27 cellular contexts compared by ENCODE assay signal in the genomic region with DNA sequence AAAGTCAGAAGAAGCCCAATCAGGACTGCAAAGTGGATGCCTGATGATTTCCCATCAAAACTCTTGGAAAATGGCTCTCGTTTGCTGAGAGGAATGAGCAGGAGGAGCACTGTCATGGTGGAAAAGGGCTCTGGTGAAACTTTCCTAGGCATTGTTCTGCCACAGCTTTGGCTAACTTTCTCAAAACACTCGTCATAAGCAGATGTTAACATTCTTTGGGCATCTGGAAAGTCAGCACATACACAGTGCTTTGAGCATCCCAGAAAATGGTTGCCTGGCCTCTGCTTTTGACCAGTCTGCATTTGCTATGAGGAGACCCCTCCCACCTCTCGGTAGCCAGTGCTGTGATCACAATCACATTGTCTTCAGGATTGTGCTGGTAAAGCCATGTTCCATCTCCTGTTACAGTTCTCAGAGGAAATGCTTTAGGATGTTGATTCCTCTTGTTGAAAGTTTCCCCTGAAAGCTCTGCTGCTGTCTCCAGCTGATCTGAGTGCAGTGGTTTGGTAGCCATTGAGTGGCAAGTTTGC. TPM values are rescaled to one million over a fixed set of nuclear protein-coding genes. Genes with fewer than 3 reads are reported as not detected.
DNase-seq lines count a peak whose midpoint lies in the region; ATAC-seq, FAIRE-seq and TF ChIP-seq lines count a peak whose summit lies in the region.
"Had no signal": no experiment of that assay in that cellular context is flagged by ENCODE, and none has a peak within 500 bp of the region (broad histone marks: within the 10 kb centered on the region; RNA-seq: fewer than 3 reads in every experiment).

No MANE protein-coding gene starts in this region.

- H3K27ac Mint-ChIP-seq in activated naive CD8-positive, alpha-beta T cell: peak overlapping the region; percentile 59
- H3K27ac Mint-ChIP-seq in activated naive CD8-positive, alpha-beta T cell treated with anti-CD3 and anti-CD28 coated beads, Interleukin-2, amount 50 U/mL, for 24 hours: no peak overlapping the region
- no peak overlapping the region for H3K27ac Mint-ChIP-seq in stimulated activated naive B cell treated with anti-CD40 and anti-IgM and Interleukin-4, amounts not matched to agents 10 μg/mL and 1 μg/mL and 100 μg/mL, for 72 hours

- TF ChIP-seq POLR2A in K562 (conservative IDR thresholded peaks at IDR 0.05): no peak
- no peak for TF ChIP-seq POLR2A in gastrocnemius medialis (IDR thresholded peaks at IDR 0.05)

- no peaks in the 10 kb centered on the region for H3K9me3 ChIP-seq in K562 (replicated peaks; ENCODE audit: control insufficient read depth, insufficient read depth, low read depth, low read length)
- no peaks in the 10 kb centered on the region for H3K9me3 ChIP-seq in gastrocnemius medialis
- H3K9me3 ChIP-seq: A549, adrenal gland, colonic mucosa, heart left ventricle had no signal

- no peaks in the 10 kb centered on the region for H3K79me2 ChIP-seq in K562 (ENCODE audit: control insufficient read depth, insufficient read depth, low read length)

- no peak for DNase-seq in activated naive CD8-positive, alpha-beta T cell treated with anti-CD3 and anti-CD28 coated beads, Interleukin-2, amount 50 U/mL, for 24 hours
- DNase-seq in K562 (ENCODE audit: extremely low read depth in 1 of 4, low spot score in 3 of 4): no peak
- peak; percentile 45 for DNase-seq in iPS DF 19.7 (ENCODE audit: low read depth, low spot score)
- no peak for DNase-seq in gastrocnemius medialis
- no peak for DNase-seq in stimulated activated naive B cell treated with anti-CD40 and anti-IgM and Interleukin-4, amounts not matched to agents 10 μg/mL and 1 μg/mL and 100 μg/mL, for 72 hours
- DNase-seq in GM20000 (ENCODE audit: low spot score): no peak
- DNase-seq in stimulated activated CD4-positive, alpha-beta T cell treated with anti-CD3 and anti-CD28 coated beads, Interleukin-2, amount 100 ng/mL, for 24 hours: no peak
- DNase-seq: activated CD8-positive, alpha-beta memory T cell treated with anti-CD3 and anti-CD28 coated beads, Interleukin-2, amount 50 U/mL, for 4 hours; activated gamma-delta T cell treated with Interleukin-2 at 50 U/mL for 16 hours; CD4-positive, alpha-beta memory T cell; colonic mucosa; DMS153; GF-D8; HCEC 1CT; heart left ventricle; KBM-7; MM.1S; NCI-H1436 treated with DMSO at 0.1 percent for 48 hours; NCI-H2171 treated with DMSO at 0.1 percent for 48 hours; nucleus accumbens; trophoblast cell; WERI-Rb-1 had no signal

- H3K4me1 ChIP-seq in K562 (replicated peaks in 1 of 2; ENCODE audit: control insufficient read depth in 2 of 2, insufficient read depth in 2 of 2, low read length in 2 of 2) (peaks cover 6 to 24% of the 10 kb centered on the region in 2 experiments; a peak in 4 of 5 replicates), gastrocnemius medialis (peaks cover 18 to 19% of the 10 kb centered on the region in 2 donors)
- H3K4me1 ChIP-seq: colonic mucosa had no signal

- no peak overlapping the region for H3K4me2 ChIP-seq in K562 (ENCODE audit: insufficient read depth, low read length)
- H3K4me2 ChIP-seq: A549 had no signal

- ATAC-seq in activated naive CD8-positive, alpha-beta T cell treated with anti-CD3 and anti-CD28 coated beads, Interleukin-2, amount 50 U/mL, for 24 hours: no peak
- ATAC-seq in K562 (peak; percentile 32), gastrocnemius medialis (no peak)
- ATAC-seq in stimulated activated naive B cell treated with anti-CD40 and anti-IgM and Interleukin-4, amounts not matched to agents 10 μg/mL and 1 μg/mL and 100 μg/mL, for 72 hours (replicated peaks): no peak
- ATAC-seq: A549, heart left ventricle had no signal

- no peak overlapping the region for H3K4me3 ChIP-seq in K562
- H3K4me3 ChIP-seq in gastrocnemius medialis: no peak overlapping the region
- H3K4me3 ChIP-seq: A549, adrenal gland, colonic mucosa, heart left ventricle, SK-N-MC had no signal

- CTCF ChIA-PET in K562 (lab: Yijun Ruan, JAX; ENCODE audit: low intra/inter-chr PET ratio): no interaction called here

- no peaks in the 10 kb centered on the region for H3K36me3 Mint-ChIP-seq in activated naive CD8-positive, alpha-beta T cell
- H3K36me3 Mint-ChIP-seq in activated naive CD8-positive, alpha-beta T cell treated with anti-CD3 and anti-CD28 coated beads, Interleukin-2, amount 50 U/mL, for 24 hours (ENCODE audit: low read depth): peaks cover 21% of the 10 kb centered on the region
- peaks cover 11 to 28% of the 10 kb centered on the region in 2 donors for H3K36me3 Mint-ChIP-seq in stimulated activated naive B cell treated with anti-CD40 and anti-IgM and Interleukin-4, amounts not matched to agents 10 μg/mL and 1 μg/mL and 100 μg/mL, for 72 hours

- no TSS peak for BruUV-seq in K562 (replicated peaks; lab: Mats Ljungman, UMichigan)

- H3K4me3 Mint-ChIP-seq in activated naive CD8-positive, alpha-beta T cell: no peak overlapping the region
- H3K4me3 Mint-ChIP-seq in activated naive CD8-positive, alpha-beta T cell treated with anti-CD3 and anti-CD28 coated beads, Interleukin-2, amount 50 U/mL, for 24 hours: no peak overlapping the region
- H3K4me3 Mint-ChIP-seq in stimulated activated naive B cell treated with anti-CD40 and anti-IgM and Interleukin-4, amounts not matched to agents 10 μg/mL and 1 μg/mL and 100 μg/mL, for 72 hours: no peak overlapping the region
- H3K4me3 Mint-ChIP-seq: CD4-positive, alpha-beta memory T cell had no signal

- in situ Hi-C loops in K562 (cut with MboI) (no loop called here), gastrocnemius medialis (cut with MboI; ENCODE audit: low sequenced_read_pairs in 4 of 4) (loop anchor here in 1 of 4 donors (10.0 kb wide), 1 partner anchor 170 kb away; a partner anchor contains a TSS)

- H3K9me3 Mint-ChIP-seq in activated naive CD8-positive, alpha-beta T cell (ENCODE audit: low read depth): no peaks in the 10 kb centered on the region
- H3K9me3 Mint-ChIP-seq in activated naive CD8-positive, alpha-beta T cell treated with anti-CD3 and anti-CD28 coated beads, Interleukin-2, amount 50 U/mL, for 24 hours: no peaks in the 10 kb centered on the region
- no peaks in the 10 kb centered on the region for H3K9me3 Mint-ChIP-seq in stimulated activated naive B cell treated with anti-CD40 and anti-IgM and Interleukin-4, amounts not matched to agents 10 μg/mL and 1 μg/mL and 100 μg/mL, for 72 hours
- H3K9me3 Mint-ChIP-seq: CD4-positive, alpha-beta memory T cell had no signal

- H3K36me3 ChIP-seq in K562 (ENCODE audit: control insufficient read depth, insufficient read depth, low read length) (peaks cover 38% of the 10 kb centered on the region), gastrocnemius medialis (peaks cover 0 to 47% of the 10 kb centered on the region in 2 donors)

- POLR2A ChIA-PET in K562 (lab: Yijun Ruan, JAX): interaction anchor here (0.6 to 1.0 kb wide), 3 partner anchors 11 to 27 kb away, joined by 3 to 9 read pairs (median 5); no protein-coding TSS in a partner anchor

- no peaks in the 10 kb centered on the region for H3K4me1 Mint-ChIP-seq in activated naive CD8-positive, alpha-beta T cell (ENCODE audit: low read depth)
- H3K4me1 Mint-ChIP-seq in activated naive CD8-positive, alpha-beta T cell treated with anti-CD3 and anti-CD28 coated beads, Interleukin-2, amount 50 U/mL, for 24 hours: no peaks in the 10 kb centered on the region
- peaks cover 8 to 12% of the 10 kb centered on the region in 2 donors for H3K4me1 Mint-ChIP-seq in stimulated activated naive B cell treated with anti-CD40 and anti-IgM and Interleukin-4, amounts not matched to agents 10 μg/mL and 1 μg/mL and 100 μg/mL, for 72 hours

- 51% methylated on average over 3 of the region's 3 CpGs for WGBS in K562 (ENCODE audit: insufficient coverage, low coverage, missing lambda C conversion rate)

- no peak for FAIRE-seq in K562 (lab: Jason Lieb, UNC)
- FAIRE-seq: A549, endometrium had no signal

- no peak overlapping the region for H3K9ac ChIP-seq in K562 (ENCODE audit: insufficient read depth in 1 of 2, low read depth in 2 of 2, low read length in 2 of 2)

- H3K27me3 ChIP-seq in K562 (ENCODE audit: control insufficient read depth in 2 of 2, insufficient read depth in 2 of 2, low read length in 2 of 2): no peaks in the 10 kb centered on the region
- no peaks in the 10 kb centered on the region for H3K27me3 ChIP-seq in gastrocnemius medialis
- H3K27me3 ChIP-seq: adrenal gland, colonic mucosa, heart left ventricle had no signal

- TF ChIP-seq CTCF in K562 (IDR thresholded peaks at IDR 0.05 in 2 of 3, conservative IDR thresholded peaks at IDR 0.05 in 1 of 3; ENCODE audit: insufficient read depth in 2 of 3, low read depth in 1 of 3, low read length in 3 of 3) (no peak), gastrocnemius medialis (IDR thresholded peaks at IDR 0.05 in 4 of 5, conservative IDR thresholded peaks at IDR 0.05 in 1 of 5) (no peak), GM20000 (IDR thresholded peaks at IDR 0.05; ENCODE audit: extremely low read depth, missing control alignments) (no peak)

- intact Hi-C loops in K562 (cut with micrococcal nuclease): no loop called here
- intact Hi-C loops in gastrocnemius medialis (cut with DNase I; ENCODE audit: low total_unique reads): no loop called here

- no peak overlapping the region for H2AFZ ChIP-seq in K562 (ENCODE audit: low read depth, low read length)

- H4K20me1 ChIP-seq in K562 (replicated peaks; ENCODE audit: control insufficient read depth, insufficient read depth, low read length): no peaks in the 10 kb centered on the region

- no peak for TF ChIP-seq RAD21 in K562 (CRISPR knock-in tag; conservative IDR thresholded peaks at IDR 0.05 in 1 of 2, IDR thresholded peaks at IDR 0.05 in 1 of 2)

- no peaks in the 10 kb centered on the region for H3K27me3 Mint-ChIP-seq in activated naive CD8-positive, alpha-beta T cell
- no peaks in the 10 kb centered on the region for H3K27me3 Mint-ChIP-seq in activated naive CD8-positive, alpha-beta T cell treated with anti-CD3 and anti-CD28 coated beads, Interleukin-2, amount 50 U/mL, for 24 hours
- no peaks in the 10 kb centered on the region for H3K27me3 Mint-ChIP-seq in stimulated activated naive B cell treated with anti-CD40 and anti-IgM and Interleukin-4, amounts not matched to agents 10 μg/mL and 1 μg/mL and 100 μg/mL, for 72 hours
- H3K27me3 Mint-ChIP-seq: CD4-positive, alpha-beta memory T cell had no signal

- H3K9me1 ChIP-seq in K562 (ENCODE audit: control insufficient read depth, insufficient read depth, low read length): no peaks in the 10 kb centered on the region

- TF ChIP-seq EP300 in K562 (IDR thresholded peaks at IDR 0.05; ENCODE audit: low read length): no peak

- no peak overlapping the region for H3K27ac ChIP-seq in K562 (ENCODE audit: extremely low read depth, low read depth, low read length)
- peak overlapping the region; percentile 84 to 94 (median 90) for H3K27ac ChIP-seq in gastrocnemius medialis
- H3K27ac ChIP-seq: A549, adrenal gland, colonic mucosa, SK-N-MC, WERI-Rb-1 had no signal

RNA-seq across cellular contexts. Expression of a gene that starts 25.2 kb away (rescaled TPM):
- 61.0 and 70.3 TPM in 2 replicates for total RNA-seq in K562 (2011; cell fraction: chromatin; rRNA removed; ENCODE audit: low replicate concordance)
- total RNA-seq in K562 (2011; cell fraction: nucleolus; rRNA removed): 50.4 and 54.0 TPM in 2 replicates
- 45.9 and 49.3 TPM in 2 replicates for total RNA-seq in K562 (2011; cell fraction: nucleoplasm; rRNA removed)
- 50.2 and 54.4 TPM in 2 replicates for total RNA-seq in K562 (2014; rRNA removed)
- total RNA-seq in K562 (2014; rRNA removed; fragmentation: Illumina TruSeq; extraction: Trizol): 44.8 and 45.5 TPM in 2 replicates
- total RNA-seq in K562 (2015; rRNA removed; fragmentation: Illumina TruSeq; extraction: Trizol): 55.8 and 57.7 TPM in 2 replicates
- total RNA-seq in K562 (2021): 55.4 and 59.6 TPM in 2 replicates
- 31.4 and 41.2 TPM in 2 replicates for polyA plus RNA-seq in K562 (2011; rRNA removed)
- 37.0 and 43.7 TPM in 2 replicates for polyA plus RNA-seq in K562 (2011; cell fraction: cytosol; rRNA removed)
- polyA plus RNA-seq in K562 (2011; cell fraction: nucleus; rRNA removed): 37.0 and 46.2 TPM in 2 replicates
- polyA plus RNA-seq in K562 (2012): 45.4 TPM in 2 replicates
- polyA plus RNA-seq in K562 (2014; fragmentation: Illumina TruSeq; extraction: Trizol): 46.2 and 47.7 TPM in 2 replicates
- 1 to 10 TPM; 2.1 to 2.7 TPM for polyA plus RNA-seq in K562 (2014; fragmentation: Nextera tagmentation; extraction: Ambion mirVana)
- polyA plus RNA-seq in K562 (2014; rRNA removed): 43.3 and 50.8 TPM in 2 replicates
- 51.1 and 64.3 TPM in 2 replicates for polyA minus RNA-seq in K562 (2011; rRNA and poly(A)+ RNA removed)
- 29.6 and 35.1 TPM in 2 replicates for polyA minus RNA-seq in K562 (2011; cell fraction: cytosol; rRNA and poly(A)+ RNA removed)
- polyA minus RNA-seq in K562 (2011; cell fraction: nucleus; rRNA and poly(A)+ RNA removed): 26.1 and 34.0 TPM in 2 replicates
- 10 to 100 TPM; 36.0 to 56.2 (median 41.4) TPM for total RNA-seq in gastrocnemius medialis
